ENCODE assay signal across 22 cellular contexts in genomic region chr12:49953961-49954835, GRCh38. TPM values are rescaled to one million over a fixed set of nuclear protein-coding genes. Genes with fewer than 3 reads are reported as not detected.
DNase-seq lines count a peak whose midpoint lies in the region; ATAC-seq and TF ChIP-seq lines count a peak whose summit lies in the region.
"Had no signal": no experiment of that assay in that cellular context is flagged by ENCODE, and none has a peak within 500 bp of the region (broad histone marks: within the 10 kb centered on the region; RNA-seq: fewer than 3 reads in every experiment).

No MANE protein-coding gene starts in this region.

- intact Hi-C loops in posterior vena cava (cut with DNase I): no loop called here

- no peaks in the 10 kb centered on the region for H3K9me2 ChIP-seq in Loucy (replicated peaks; ENCODE audit: low read depth, low read length)

- H3K36me3 ChIP-seq in Loucy (ENCODE audit: insufficient read depth, low read length): no peaks in the 10 kb centered on the region
- H3K36me3 ChIP-seq: SJSA1 had no signal

- H4K20me1 ChIP-seq in Loucy (ENCODE audit: insufficient read depth, low read length, poor library complexity, severe bottlenecking): no peaks in the 10 kb centered on the region

- H3K27me3 ChIP-seq in Loucy (ENCODE audit: insufficient read depth, low read length, poor library complexity, severe bottlenecking): no peaks in the 10 kb centered on the region
- H3K27me3 ChIP-seq: SJSA1 had no signal

- peak overlapping the region; percentile 27 for H3K9ac ChIP-seq in Loucy (ENCODE audit: low read depth, low read length, poor library complexity, severe bottlenecking)

- H3K79me2 ChIP-seq in Loucy (ENCODE audit: insufficient read depth, low read length): no peaks in the 10 kb centered on the region

- in situ Hi-C loops in KBM-7 (cut with MboI; ENCODE audit: low pct_unique_long_range_greater_than_20kb, low sequenced_read_pairs): no loop called here

- H3K4me2 ChIP-seq in Loucy (ENCODE audit: low read depth, low read length, poor library complexity, severe bottlenecking): no peak overlapping the region
- H3K4me2 ChIP-seq: PC-9 had no signal

- H3K9me3 ChIP-seq in Loucy (ENCODE audit: insufficient read depth, low read depth, low read length): no peaks in the 10 kb centered on the region
- H3K9me3 ChIP-seq: SJSA1 had no signal

- no peak for ATAC-seq in GM18498 (IDR thresholded peaks at IDR 0.05; ENCODE audit: unreplicated experiment)
- ATAC-seq: CD8-positive, alpha-beta T cell had no signal

- DNase-seq in NCI-H510A treated with DMSO at 0.1 percent for 48 hours (lab: John Stamatoyannopoulos, UW) (peak; percentile 9), NCI-H510A (lab: John Stamatoyannopoulos, UW) (no peak), left kidney (ENCODE audit: low read depth, low spot score) (peak; percentile 86), posterior vena cava (ENCODE audit: low spot score) (peak; percentile 62), foreskin melanocyte (no peak), KBM-7 (no peak)
- DNase-seq: 8988T; CD8-positive, alpha-beta T cell; DMS79; H7; NCI-H1105 treated with DMSO at 0.1 percent for 48 hours; NCI-H1694; NCI-H2081 treated with DMSO at 0.1 percent for 48 hours; NCI-H446 treated with DMSO at 0.1 percent for 48 hours; NCI-H748 treated with DMSO at 0.1 percent for 48 hours; PC-9; SW 1271 had no signal

- no peak for TF ChIP-seq CTCF in Loucy (conservative IDR thresholded peaks at IDR 0.05; ENCODE audit: low read length)

- H2AFZ ChIP-seq in Loucy (ENCODE audit: low read length): no peak overlapping the region
- H2AFZ ChIP-seq: PC-9 had no signal

- H3K4me1 ChIP-seq in Loucy (ENCODE audit: insufficient read depth, low read length, poor library complexity, severe bottlenecking): peaks cover 71% of the 10 kb centered on the region

- H3F3A ChIP-seq in Loucy (ENCODE audit: low read depth): 0 out of 2 replicates have a peak, but pooled peaks cover under 1% of the 10 kb centered on the region

- no peak overlapping the region for H3K4me3 ChIP-seq in Loucy (ENCODE audit: low read length, poor library complexity, severe bottlenecking)
- H3K4me3 ChIP-seq: PC-9, SJSA1 had no signal

RNA-seq across cellular contexts. Expression of gene AQP2, which starts 3.7 kb away (rescaled TPM):
- total RNA-seq in posterior vena cava: under 1 TPM; 0.33 to 0.42 TPM
- total RNA-seq: B cell; CD8-positive, alpha-beta T cell; H7; HT1080; PC-9; SJSA1 had no signal

RNA-seq across cellular contexts. Expression of gene AQP5, which starts 7.5 kb away (rescaled TPM):
- total RNA-seq in posterior vena cava: not detected
- total RNA-seq: B cell; CD8-positive, alpha-beta T cell; HT1080; SJSA1 had no signal

RNA-seq across cellular contexts. Expression of gene AQP6, which starts 18.5 kb away (rescaled TPM):
- under 1 TPM in 1 of 2 donors, not detected in 1; 0.05 TPM for total RNA-seq in posterior vena cava
- total RNA-seq: B cell; CD8-positive, alpha-beta T cell; H7; HT1080; PC-9; SJSA1 had no signal

RNA-seq across cellular contexts. Expression of gene FAIM2, which starts 50.5 kb away (rescaled TPM):
- total RNA-seq in posterior vena cava: 1 to 10 TPM; 1.8 to 2.5 TPM
- total RNA-seq: B cell; CD8-positive, alpha-beta T cell; H7; HT1080; PC-9; SJSA1 had no signal

Comparison
In these comparisons a context has a peak if more than half of its experiments do, and no peak if none do; other contexts are left out.
1. DNase-seq: peak in NCI-H510A treated with DMSO at 0.1 percent for 48 hours (single experiment), left kidney (single experiment) and posterior vena cava (single experiment); none in NCI-H510A (single experiment), foreskin melanocyte (single experiment) and KBM-7 (single experiment).